In genomic region chr5:125698420-125698819, GRCh38 we compare ENCODE assay signal across 33 cellular contexts.
"Had no signal": no experiment of that assay in that cellular context is flagged by ENCODE, and none has a peak within 500 bp of the region (broad histone marks: within the 10 kb centered on the region; RNA-seq: fewer than 3 reads in every experiment).

No MANE protein-coding gene starts in this region.

- H3K36me3 ChIP-seq: adrenal gland, brain microvascular endothelial cell, breast epithelium had no signal

- H3K4me1 ChIP-seq: breast epithelium had no signal

- FAIRE-seq: astrocyte had no signal

- H3K4me3 ChIP-seq: adrenal gland, body of pancreas, breast epithelium had no signal

- ATAC-seq: activated CD8-positive, alpha-beta T cell treated with anti-CD3 and anti-CD28 coated beads for 36 hours; activated naive CD4-positive, alpha-beta T cell treated with anti-CD3 and anti-CD28 coated beads, Interleukin-2, amount 50 U/mL, for 72 hours; activated T-cell treated with anti-CD3 and anti-CD28 coated beads, Interleukin-2, amount 50 U/mL, for 4 hours; activated T-cell treated with anti-CD3 and anti-CD28 coated beads, Interleukin-2, amount 50 U/mL, for 72 hours; activated T-helper 17 cell treated with anti-CD3 and anti-CD28 coated beads, Interleukin-2, amount 50 U/mL, for 72 hours; body of pancreas had no signal

- H3K9me3 ChIP-seq: body of pancreas had no signal

- H3K27ac ChIP-seq: adrenal gland, body of pancreas, brain microvascular endothelial cell, breast epithelium, VCaP had no signal

- H3K27me3 ChIP-seq: adrenal gland, body of pancreas, brain microvascular endothelial cell, breast epithelium had no signal

- DNase-seq: activated B cell treated with CpG ODN at 0.5 μM for 24 hours; activated CD4-positive, alpha-beta memory T cell treated with anti-CD3 and anti-CD28 coated beads for 36 hours; activated CD4-positive, alpha-beta T cell treated with anti-CD3 and anti-CD28 coated beads for 4 hours; activated CD4-positive, alpha-beta T cell treated with anti-CD3 and anti-CD28 coated beads, Interleukin-2, amount 10 ng/mL, durations not matched to agents 24 days and 14 days; activated CD4-positive, alpha-beta T cell treated with anti-CD3 and anti-CD28 coated beads, Interleukin-2, amount 50 U/mL, for 1 hour; activated CD4-positive, alpha-beta T cell treated with anti-CD3 and anti-CD28 coated beads, Interleukin-2, amount 50 U/mL, for 4 hours; activated CD4-positive, CD25-positive, alpha-beta regulatory T cell treated with anti-CD3 and anti-CD28 coated beads, Interleukin-2, amount 50 U/mL, for 72 hours; activated CD8-positive, alpha-beta memory T cell treated with anti-CD3 and anti-CD28 coated beads, Interleukin-2, amount 50 U/mL, for 4 hours; activated CD8-positive, alpha-beta T cell treated with anti-CD3 and anti-CD28 coated beads for 36 hours; activated effector memory CD4-positive, alpha-beta T cell treated with anti-CD3 and anti-CD28 coated beads, Interleukin-2, amount 50 U/mL, for 16 hours; activated gamma-delta T cell treated with Interleukin-2 at 50 U/mL for 16 hours; activated naive CD4-positive, alpha-beta T cell; activated naive CD4-positive, alpha-beta T cell treated with anti-CD3 and anti-CD28 coated beads for 36 hours; activated naive CD4-positive, alpha-beta T cell treated with anti-CD3 and anti-CD28 coated beads, Interleukin-2, amount 50 U/mL, for 16 hours; activated naive CD8-positive, alpha-beta T cell treated with anti-CD3 and anti-CD28 coated beads for 36 hours; activated T-cell treated with anti-CD3 and anti-CD28 coated beads for 4 hours; activated T-cell treated with anti-CD3 and anti-CD28 coated beads, Interleukin-2, amount 50 U/mL, for 1 hour; activated T-cell treated with anti-CD3 and anti-CD28 coated beads, Interleukin-2, amount 50 U/mL, for 4 hours; activated T-cell treated with anti-CD3 and anti-CD28 coated beads, Interleukin-2, amount 50 U/mL, for 72 hours; adrenal gland; amniotic stem cell; aorta; body of pancreas; brain microvascular endothelial cell; central memory CD4-positive, alpha-beta T cell; T-helper 1 cell; T-helper 2 cell; T-helper 9 cell had no signal
